ENCODE assay signal across 1 cellular context in the genomic region with DNA sequence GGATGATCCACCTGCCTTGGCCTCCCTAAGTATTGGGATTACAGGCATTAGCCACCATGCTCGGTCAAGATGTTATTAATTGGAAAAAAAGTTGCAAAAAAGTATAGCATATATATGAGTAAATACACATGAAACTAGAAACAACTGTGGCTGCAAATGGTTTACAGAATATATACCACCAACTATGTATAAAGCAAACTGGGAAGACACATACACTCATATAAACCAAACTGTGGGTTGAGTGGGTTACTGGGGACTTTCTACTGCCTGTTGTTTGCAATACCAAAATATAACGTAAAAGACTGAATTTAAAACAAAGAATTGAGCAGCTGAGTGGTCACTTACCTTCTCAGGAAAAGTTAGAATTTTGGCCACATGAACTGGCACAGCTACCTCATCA.
A peak's percentile ranks its signal among the peaks of the same experiment; 100 is the strongest.
TF ChIP-seq lines count a peak whose summit lies in the region.

No MANE protein-coding gene starts in this region.

TF ChIP-seq in GM12878, 131 proteins besides CTCF, POLR2A, EP300 and RAD21:
- peak; percentile 48; the same call in 1 of the 2 replicates for TF ChIP-seq RUNX3 (IDR thresholded peaks at IDR 0.05; ENCODE audit: low read length)
- TF ChIP-seq, protein P1, sequence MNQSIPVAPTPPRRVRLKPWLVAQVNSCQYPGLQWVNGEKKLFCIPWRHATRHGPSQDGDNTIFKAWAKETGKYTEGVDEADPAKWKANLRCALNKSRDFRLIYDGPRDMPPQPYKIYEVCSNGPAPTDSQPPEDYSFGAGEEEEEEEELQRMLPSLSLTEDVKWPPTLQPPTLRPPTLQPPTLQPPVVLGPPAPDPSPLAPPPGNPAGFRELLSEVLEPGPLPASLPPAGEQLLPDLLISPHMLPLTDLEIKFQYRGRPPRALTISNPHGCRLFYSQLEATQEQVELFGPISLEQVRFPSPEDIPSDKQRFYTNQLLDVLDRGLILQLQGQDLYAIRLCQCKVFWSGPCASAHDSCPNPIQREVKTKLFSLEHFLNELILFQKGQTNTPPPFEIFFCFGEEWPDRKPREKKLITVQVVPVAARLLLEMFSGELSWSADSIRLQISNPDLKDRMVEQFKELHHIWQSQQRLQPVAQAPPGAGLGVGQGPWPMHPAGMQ (IDR thresholded peaks at IDR 0.05; ENCODE audit: borderline replicate concordance) = no peak
- no peak for TF ChIP-seq PAX5 (IDR thresholded peaks at IDR 0.05; ENCODE audit: borderline replicate concordance, low read depth, low read length)
TF ChIP-seq in GM12878: peak in this region for 1.
